In genomic region chr1:66330711-66331110, GRCh38 we compare ENCODE assay signal across 9 cellular contexts.
DNase-seq lines count a peak whose midpoint lies in the region; ATAC-seq and TF ChIP-seq lines count a peak whose summit lies in the region.
"Had no signal": no experiment of that assay in that cellular context is flagged by ENCODE, and none has a peak within 500 bp of the region (broad histone marks: within the 10 kb centered on the region; RNA-seq: fewer than 3 reads in every experiment).

No MANE protein-coding gene starts in this region.

- peak; percentile 45 to 47 for ATAC-seq in CD4-positive, CD25-positive, alpha-beta regulatory T cell (ENCODE audit: low read depth in 2 of 2)
- peak; percentile 72 for ATAC-seq in naive thymus-derived CD4-positive, alpha-beta T cell
- ATAC-seq in HG02763 (IDR thresholded peaks at IDR 0.05; ENCODE audit: unreplicated experiment): no peak
- ATAC-seq in GM19467 (IDR thresholded peaks at IDR 0.05; ENCODE audit: unreplicated experiment): no peak

- H3K4me1 Mint-ChIP-seq in CD4-positive, CD25-positive, alpha-beta regulatory T cell: peaks cover 15 to 51% (median 32%) of the 10 kb centered on the region in 4 donors
- peaks cover 19 to 76% (median 55%) of the 10 kb centered on the region in 7 donors for H3K4me1 Mint-ChIP-seq in naive thymus-derived CD4-positive, alpha-beta T cell

- H3K27ac Mint-ChIP-seq in CD4-positive, CD25-positive, alpha-beta regulatory T cell: peak overlapping the region; percentile 96 to 100 (median 97)
- peak overlapping the region; percentile 93 to 100 (median 98) for H3K27ac Mint-ChIP-seq in naive thymus-derived CD4-positive, alpha-beta T cell

- H3K27me3 Mint-ChIP-seq in CD4-positive, CD25-positive, alpha-beta regulatory T cell: no peaks in the 10 kb centered on the region
- H3K27me3 Mint-ChIP-seq in naive thymus-derived CD4-positive, alpha-beta T cell: no peaks in the 10 kb centered on the region

- H3K27me3 ChIP-seq in CD4-positive, CD25-positive, alpha-beta regulatory T cell (ENCODE audit: control insufficient read depth, insufficient read depth, low read length): no peaks in the 10 kb centered on the region
- no peaks in the 10 kb centered on the region for H3K27me3 ChIP-seq in naive thymus-derived CD4-positive, alpha-beta T cell (ENCODE audit: control insufficient read depth in 2 of 2, insufficient read depth in 2 of 2, low read length in 2 of 2)

- H3K4me1 ChIP-seq in CD4-positive, CD25-positive, alpha-beta regulatory T cell (ENCODE audit: control insufficient read depth, insufficient read depth, low read length, poor library complexity, severe bottlenecking): peaks cover 47% of the 10 kb centered on the region
- peaks cover 26 to 30% of the 10 kb centered on the region in 2 donors for H3K4me1 ChIP-seq in naive thymus-derived CD4-positive, alpha-beta T cell (ENCODE audit: control insufficient read depth in 2 of 2, insufficient read depth in 2 of 2, low read length in 2 of 2)

- H3K36me3 ChIP-seq in CD4-positive, CD25-positive, alpha-beta regulatory T cell (ENCODE audit: control insufficient read depth, insufficient read depth, low read length): peaks cover 3% of the 10 kb centered on the region
- no peaks in the 10 kb centered on the region for H3K36me3 ChIP-seq in naive thymus-derived CD4-positive, alpha-beta T cell (ENCODE audit: control insufficient read depth in 2 of 3, insufficient read depth in 3 of 3, low read length in 3 of 3)

- peak overlapping the region; percentile 99 for H3K4me3 ChIP-seq in CD4-positive, CD25-positive, alpha-beta regulatory T cell (ENCODE audit: low read depth, low read length)
- no peak overlapping the region for H3K4me3 ChIP-seq in Jurkat, Clone E6-1 (ENCODE audit: low read length)
- peak overlapping the region; percentile 86 for H3K4me3 ChIP-seq in naive thymus-derived CD4-positive, alpha-beta T cell (ENCODE audit: low read length)

- TF ChIP-seq CTCF in GM20000 (IDR thresholded peaks at IDR 0.05; ENCODE audit: extremely low read depth, missing control alignments): no peak

- peak overlapping the region; percentile 92 to 100 (median 98) for H3K4me3 Mint-ChIP-seq in CD4-positive, CD25-positive, alpha-beta regulatory T cell
- H3K4me3 Mint-ChIP-seq in naive thymus-derived CD4-positive, alpha-beta T cell: peak overlapping the region; percentile 72 to 99 (median 97)

- intact Hi-C loops in naive thymus-derived CD4-positive, alpha-beta T cell (cut with micrococcal nuclease): loop anchor here (1.0 to 10.0 kb wide), 19 partner anchors 9 to 1363 kb away; partner anchors contain the start of genes GADD45A (in 1 of the 2), IL12RB2 (in 1 of the 2), JAK1 (in 1 of the 2) and LEPR (in 1 of the 2)

- POLR2A ChIA-PET in naive thymus-derived CD4-positive, alpha-beta T cell (lab: Charles Lee): interaction anchor here (0.7 to 7.5 kb wide), 11 partner anchors 10 to 1260 kb away, joined by 3 to 97 read pairs (median 5); no protein-coding TSS in a partner anchor

- H3K9me3 ChIP-seq in CD4-positive, CD25-positive, alpha-beta regulatory T cell (ENCODE audit: control insufficient read depth in 2 of 2, low read length in 2 of 2): no peaks in the 10 kb centered on the region
- no peaks in the 10 kb centered on the region for H3K9me3 ChIP-seq in naive thymus-derived CD4-positive, alpha-beta T cell (ENCODE audit: control insufficient read depth in 2 of 3, low read length in 3 of 3)

- H3K36me3 Mint-ChIP-seq in CD4-positive, CD25-positive, alpha-beta regulatory T cell: peaks cover 7% of the 10 kb centered on the region
- peaks cover 0 to 38% (median 0%) of the 10 kb centered on the region in 5 donors for H3K36me3 Mint-ChIP-seq in naive thymus-derived CD4-positive, alpha-beta T cell

- peak overlapping the region; percentile 95 for H3K27ac ChIP-seq in CD4-positive, CD25-positive, alpha-beta regulatory T cell (ENCODE audit: insufficient read depth, low read length, poor library complexity, severe bottlenecking)
- H3K27ac ChIP-seq in naive thymus-derived CD4-positive, alpha-beta T cell (ENCODE audit: low read depth, low read length): peak overlapping the region; percentile 92

- CTCF ChIA-PET in naive thymus-derived CD4-positive, alpha-beta T cell (lab: Charles Lee): interaction anchor here (1.2 to 1.3 kb wide), 2 partner anchors 77 to 115 kb away, joined by 3 to 7 read pairs; no protein-coding TSS in a partner anchor

- peak in 2 of 3 donors; percentile 84 to 88 for DNase-seq in CD4-positive, CD25-positive, alpha-beta regulatory T cell
- peak; percentile 39 for DNase-seq in Jurkat, Clone E6-1 (ENCODE audit: low read depth, low spot score)
- DNase-seq in amniotic epithelial cell (ENCODE audit: low read depth) (peak; percentile 78), GM20000 (ENCODE audit: low spot score) (no peak), activated gamma-delta T cell (lab: John Stamatoyannopoulos, UW) (no peak)
- peak in 7 of 9 donors; percentile 73 to 89 (median 85) for DNase-seq in naive thymus-derived CD4-positive, alpha-beta T cell
- DNase-seq: activated CD4-positive, alpha-beta T cell treated with anti-CD3 and anti-CD28 coated beads for 1 hour had no signal

- peaks cover 0 to 5% (median 0%) of the 10 kb centered on the region in 7 donors for H3K9me3 Mint-ChIP-seq in CD4-positive, CD25-positive, alpha-beta regulatory T cell
- peaks cover 0 to 2% (median 0%) of the 10 kb centered on the region in 11 donors for H3K9me3 Mint-ChIP-seq in naive thymus-derived CD4-positive, alpha-beta T cell

Comparison
In these comparisons a context has a peak if more than half of its experiments do, and no peak if none do; other contexts are left out.
1. ATAC-seq: peak in CD4-positive, CD25-positive, alpha-beta regulatory T cell (2 of 2) and naive thymus-derived CD4-positive, alpha-beta T cell (single experiment); none in HG02763 (single experiment) and GM19467 (single experiment).
2. DNase-seq: peak in CD4-positive, CD25-positive, alpha-beta regulatory T cell (2 of 3), Jurkat, Clone E6-1 (single experiment), amniotic epithelial cell (single experiment) and naive thymus-derived CD4-positive, alpha-beta T cell (7 of 9); none in GM20000 (single experiment) and activated gamma-delta T cell (single experiment).